In the genomic region with DNA sequence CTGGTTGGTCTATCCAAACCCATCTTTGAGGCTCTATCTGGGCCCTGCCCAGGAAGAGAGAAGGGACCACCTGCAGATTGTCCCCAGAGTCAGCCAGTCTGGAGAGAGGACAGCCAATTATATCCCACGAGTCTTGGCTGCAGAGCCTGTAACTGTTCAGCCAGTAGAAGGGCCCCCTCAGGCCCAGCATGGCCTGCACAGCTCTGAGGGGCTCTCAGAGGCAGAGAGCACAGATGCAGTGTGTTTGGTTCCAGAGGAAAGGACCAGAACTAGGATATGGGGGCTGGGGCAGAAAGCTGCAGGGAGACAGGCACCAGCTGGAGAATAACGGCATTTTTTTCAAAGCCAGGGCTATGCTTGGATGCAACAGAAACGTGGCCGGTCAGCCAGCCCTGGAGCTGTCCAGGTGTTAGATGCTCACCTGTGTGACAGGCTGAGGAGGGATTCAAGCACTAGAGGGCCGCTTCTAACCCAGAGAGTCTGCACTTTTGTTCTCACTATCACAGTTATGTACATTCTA, we compare ENCODE assay signal across 18 cellular contexts.
"Had no signal": no experiment of that assay in that cellular context is flagged by ENCODE, and none has a peak within 500 bp of the region (broad histone marks: within the 10 kb centered on the region; RNA-seq: fewer than 3 reads in every experiment).

No MANE protein-coding gene starts in this region.

- DNase-seq: activated CD4-positive, alpha-beta memory T cell treated with anti-CD3 and anti-CD28 coated beads for 36 hours; activated CD4-positive, alpha-beta T cell treated with anti-CD3 and anti-CD28 coated beads for 36 hours; activated CD8-positive, alpha-beta memory T cell treated with anti-CD3 and anti-CD28 coated beads, Interleukin-2, amount 10 ng/mL, durations not matched to agents 7 days and 5 days; body of pancreas; caudate nucleus; immature natural killer cell; kidney glomerular epithelial cell; left ventricle myocardium superior; naive B cell; right cardiac atrium; small intestine; stimulated activated CD4-positive, alpha-beta T cell treated with anti-CD3 and anti-CD28 coated beads, Interleukin-4, amount 100 ng/mL, for 1 hour; upper lobe of right lung had no signal

- H3K4me3 Mint-ChIP-seq: activated CD4-positive, alpha-beta memory T cell treated with anti-CD3 and anti-CD28 coated beads for 36 hours; activated CD4-positive, alpha-beta T cell treated with anti-CD3 and anti-CD28 coated beads for 36 hours; activated CD8-positive, alpha-beta memory T cell treated with anti-CD3 and anti-CD28 coated beads, Interleukin-2, amount 10 ng/mL, durations not matched to agents 7 days and 5 days; activated naive CD8-positive, alpha-beta T cell; immature natural killer cell; naive B cell; WTC11 had no signal

- H3K36me3 ChIP-seq: gastroesophageal sphincter, prostate gland, thoracic aorta, upper lobe of right lung had no signal

- H3K4me1 Mint-ChIP-seq: activated CD4-positive, alpha-beta T cell treated with anti-CD3 and anti-CD28 coated beads for 36 hours; immature natural killer cell; naive B cell had no signal

- H3K27ac ChIP-seq: body of pancreas, gastroesophageal sphincter, prostate gland, thoracic aorta, upper lobe of right lung had no signal

- H3K4me1 ChIP-seq: body of pancreas, gastroesophageal sphincter, prostate gland, upper lobe of right lung had no signal

- H3K27me3 ChIP-seq: body of pancreas, upper lobe of right lung had no signal

- H3K9me3 ChIP-seq: body of pancreas, prostate gland, thoracic aorta, upper lobe of right lung had no signal

- H3K36me3 Mint-ChIP-seq: activated CD4-positive, alpha-beta memory T cell treated with anti-CD3 and anti-CD28 coated beads for 36 hours; activated CD8-positive, alpha-beta memory T cell treated with anti-CD3 and anti-CD28 coated beads, Interleukin-2, amount 10 ng/mL, durations not matched to agents 7 days and 5 days; activated naive CD8-positive, alpha-beta T cell; immature natural killer cell; naive B cell; WTC11 had no signal

- H3K4me3 ChIP-seq: body of pancreas, gastroesophageal sphincter, prostate gland, thoracic aorta, upper lobe of right lung had no signal

- H3K9me3 Mint-ChIP-seq: activated CD4-positive, alpha-beta memory T cell treated with anti-CD3 and anti-CD28 coated beads for 36 hours; immature natural killer cell; naive B cell; WTC11 had no signal

- H3K27ac Mint-ChIP-seq: activated CD4-positive, alpha-beta memory T cell treated with anti-CD3 and anti-CD28 coated beads for 36 hours; activated CD4-positive, alpha-beta T cell treated with anti-CD3 and anti-CD28 coated beads for 36 hours; activated CD8-positive, alpha-beta memory T cell treated with anti-CD3 and anti-CD28 coated beads, Interleukin-2, amount 10 ng/mL, durations not matched to agents 7 days and 5 days; activated naive CD8-positive, alpha-beta T cell; immature natural killer cell; WTC11 had no signal

- ATAC-seq: activated CD4-positive, alpha-beta T cell treated with anti-CD3 and anti-CD28 coated beads for 36 hours; activated CD8-positive, alpha-beta memory T cell treated with anti-CD3 and anti-CD28 coated beads, Interleukin-2, amount 10 ng/mL, durations not matched to agents 7 days and 5 days; body of pancreas; gastroesophageal sphincter; left ventricle myocardium superior; right cardiac atrium; upper lobe of right lung; WTC11 had no signal
